ENCODE assay signal across 8 cellular contexts in genomic region chr6:136920858-136921520, GRCh38. TPM values are rescaled to one million over a fixed set of nuclear protein-coding genes. Genes with fewer than 3 reads are reported as not detected.
DNase-seq lines count a peak whose midpoint lies in the region; ATAC-seq and TF ChIP-seq lines count a peak whose summit lies in the region.

No MANE protein-coding gene starts in this region.

- no peak overlapping the region for H2AFZ ChIP-seq in neural cell (ENCODE audit: low read depth, low read length)

- no peaks in the 10 kb centered on the region for H3K36me3 ChIP-seq in neural cell (ENCODE audit: insufficient read depth, low read length)

- H3K27me3 ChIP-seq in neural cell (ENCODE audit: insufficient read depth, low read depth, low read length), result peaks cover 66% of the 10 kb centered on the region

- H3K79me2 ChIP-seq in neural cell (replicated peaks; ENCODE audit: insufficient read depth, low read length), result no peaks in the 10 kb centered on the region

- peak overlapping the region; percentile 41 for H3K9ac ChIP-seq in neural cell (ENCODE audit: low read length)

- H3K9me3 ChIP-seq in neural cell (ENCODE audit: low read length), result no peaks in the 10 kb centered on the region

- H3K9me3 Mint-ChIP-seq in T-helper 2 cell treated with Interferon-gamma antibody and Interleukin-4, amounts not matched to agents 5 μg/mL and 100 μg/mL, for 36 hours, result no peaks in the 10 kb centered on the region

- no peaks in the 10 kb centered on the region for H3K9me2 ChIP-seq in neural cell (ENCODE audit: insufficient read depth, low read length)

- H3K4me1 Mint-ChIP-seq in T-helper 2 cell treated with Interferon-gamma antibody and Interleukin-4, amounts not matched to agents 5 μg/mL and 100 μg/mL, for 36 hours (ENCODE audit: low read depth), result peaks cover 19% of the 10 kb centered on the region

- no peaks in the 10 kb centered on the region for H4K20me1 ChIP-seq in neural cell (ENCODE audit: insufficient read depth)

- TF ChIP-seq RAD21 in neural cell (conservative IDR thresholded peaks at IDR 0.05), result no peak

- peak overlapping the region; percentile 70 for H3K4me2 ChIP-seq in neural cell (ENCODE audit: low read length)

- no peak for ATAC-seq in GM21367 (IDR thresholded peaks at IDR 0.05; ENCODE audit: unreplicated experiment)
- ATAC-seq in GM21423 (IDR thresholded peaks at IDR 0.05; ENCODE audit: unreplicated experiment), result no peak

- peak overlapping the region; percentile 79 for H3K4me3 Mint-ChIP-seq in T-helper 2 cell treated with Interferon-gamma antibody and Interleukin-4, amounts not matched to agents 5 μg/mL and 100 μg/mL, for 36 hours

- peaks cover 55% of the 10 kb centered on the region for H3K27me3 Mint-ChIP-seq in T-helper 2 cell treated with Interferon-gamma antibody and Interleukin-4, amounts not matched to agents 5 μg/mL and 100 μg/mL, for 36 hours (ENCODE audit: low read depth)

- DNase-seq in stimulated activated naive CD4-positive, alpha-beta T cell treated with Interleukin-2 at 50 U/mL for 16 hours (lab: John Stamatoyannopoulos, UW), result peak; percentile 2
- DNase-seq in stimulated activated naive CD4-positive, alpha-beta T cell (lab: John Stamatoyannopoulos, UW), result no peak
- DNase-seq in T-helper 2 cell treated with Interferon-gamma antibody and Interleukin-4, amounts not matched to agents 5 μg/mL and 100 μg/mL, for 36 hours (ENCODE audit: low spot score), result no peak
- DNase-seq in erythroblast (lab: John Stamatoyannopoulos, UW) (peak; percentile 27 to 31), inferior parietal cortex (ENCODE audit: extremely low spot score) (no peak)

- H3F3A ChIP-seq in neural cell (ENCODE audit: insufficient read depth, low read length, poor library complexity, severe bottlenecking), result no peaks in the 10 kb centered on the region

- no peak overlapping the region for H3K27ac ChIP-seq in neural cell (ENCODE audit: low read length)

- H3K27ac Mint-ChIP-seq in T-helper 2 cell treated with Interferon-gamma antibody and Interleukin-4, amounts not matched to agents 5 μg/mL and 100 μg/mL, for 36 hours, result no peak overlapping the region

- peak overlapping the region; percentile 83 for H3K4me3 ChIP-seq in neural cell (ENCODE audit: low read length)

- no peak for TF ChIP-seq CTCF in neural cell (IDR thresholded peaks at IDR 0.05; ENCODE audit: poor library complexity, severe bottlenecking)

- H3K36me3 Mint-ChIP-seq in T-helper 2 cell treated with Interferon-gamma antibody and Interleukin-4, amounts not matched to agents 5 μg/mL and 100 μg/mL, for 36 hours (ENCODE audit: low read depth), result no peaks in the 10 kb centered on the region

- TF ChIP-seq EP300 in neural cell (conservative IDR thresholded peaks at IDR 0.05; ENCODE audit: poor library complexity, severe bottlenecking), result no peak

- TF ChIP-seq POLR2A in erythroblast (IDR thresholded peaks at IDR 0.05; ENCODE audit: low read length), result no peak

TF ChIP-seq in neural cell, 6 proteins besides CTCF, POLR2A, EP300 and RAD21:
- TF ChIP-seq SMC3 (conservative IDR thresholded peaks at IDR 0.05; ENCODE audit: poor library complexity), result no peak
- TF ChIP-seq MXI1 (conservative IDR thresholded peaks at IDR 0.05; ENCODE audit: poor library complexity, severe bottlenecking), result no peak
- TF ChIP-seq, protein P1, sequence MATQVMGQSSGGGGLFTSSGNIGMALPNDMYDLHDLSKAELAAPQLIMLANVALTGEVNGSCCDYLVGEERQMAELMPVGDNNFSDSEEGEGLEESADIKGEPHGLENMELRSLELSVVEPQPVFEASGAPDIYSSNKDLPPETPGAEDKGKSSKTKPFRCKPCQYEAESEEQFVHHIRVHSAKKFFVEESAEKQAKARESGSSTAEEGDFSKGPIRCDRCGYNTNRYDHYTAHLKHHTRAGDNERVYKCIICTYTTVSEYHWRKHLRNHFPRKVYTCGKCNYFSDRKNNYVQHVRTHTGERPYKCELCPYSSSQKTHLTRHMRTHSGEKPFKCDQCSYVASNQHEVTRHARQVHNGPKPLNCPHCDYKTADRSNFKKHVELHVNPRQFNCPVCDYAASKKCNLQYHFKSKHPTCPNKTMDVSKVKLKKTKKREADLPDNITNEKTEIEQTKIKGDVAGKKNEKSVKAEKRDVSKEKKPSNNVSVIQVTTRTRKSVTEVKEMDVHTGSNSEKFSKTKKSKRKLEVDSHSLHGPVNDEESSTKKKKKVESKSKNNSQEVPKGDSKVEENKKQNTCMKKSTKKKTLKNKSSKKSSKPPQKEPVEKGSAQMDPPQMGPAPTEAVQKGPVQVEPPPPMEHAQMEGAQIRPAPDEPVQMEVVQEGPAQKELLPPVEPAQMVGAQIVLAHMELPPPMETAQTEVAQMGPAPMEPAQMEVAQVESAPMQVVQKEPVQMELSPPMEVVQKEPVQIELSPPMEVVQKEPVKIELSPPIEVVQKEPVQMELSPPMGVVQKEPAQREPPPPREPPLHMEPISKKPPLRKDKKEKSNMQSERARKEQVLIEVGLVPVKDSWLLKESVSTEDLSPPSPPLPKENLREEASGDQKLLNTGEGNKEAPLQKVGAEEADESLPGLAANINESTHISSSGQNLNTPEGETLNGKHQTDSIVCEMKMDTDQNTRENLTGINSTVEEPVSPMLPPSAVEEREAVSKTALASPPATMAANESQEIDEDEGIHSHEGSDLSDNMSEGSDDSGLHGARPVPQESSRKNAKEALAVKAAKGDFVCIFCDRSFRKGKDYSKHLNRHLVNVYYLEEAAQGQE (IDR thresholded peaks at IDR 0.05; ENCODE audit: borderline replicate concordance), result no peak
- TF ChIP-seq EZH2 (IDR thresholded peaks at IDR 0.05; ENCODE audit: borderline replicate concordance, insufficient read depth, low read length, poor library complexity, severe bottlenecking), result no peak
- peak; percentile 35 for TF ChIP-seq TAF1 (IDR thresholded peaks at IDR 0.05; ENCODE audit: low read depth)
- TF ChIP-seq POLR2AphosphoS5 (IDR thresholded peaks at IDR 0.05), result peak; percentile 38

RNA-seq across cellular contexts. Expression of gene SLC35D3, which starts 1.1 kb away (rescaled TPM):
- 0.56 TPM in 1 of 2 replicates, not detected in the other for polyA plus RNA-seq in neural cell
- 0.23 TPM in 1 of 2 replicates, not detected in the other for polyA minus RNA-seq in neural cell

Comparison
In these comparisons a context has a peak if more than half of its experiments do, and no peak if none do; other contexts are left out.
1. DNase-seq: peak in stimulated activated naive CD4-positive, alpha-beta T cell treated with Interleukin-2 at 50 U/mL for 16 hours (single experiment) and erythroblast (2 of 2); none in stimulated activated naive CD4-positive, alpha-beta T cell (0 of 6), T-helper 2 cell treated with Interferon-gamma antibody and Interleukin-4, amounts not matched to agents 5 μg/mL and 100 μg/mL, for 36 hours (single experiment) and inferior parietal cortex (single experiment).